1 cellular context compared by ENCODE assay signal in the genomic region with DNA sequence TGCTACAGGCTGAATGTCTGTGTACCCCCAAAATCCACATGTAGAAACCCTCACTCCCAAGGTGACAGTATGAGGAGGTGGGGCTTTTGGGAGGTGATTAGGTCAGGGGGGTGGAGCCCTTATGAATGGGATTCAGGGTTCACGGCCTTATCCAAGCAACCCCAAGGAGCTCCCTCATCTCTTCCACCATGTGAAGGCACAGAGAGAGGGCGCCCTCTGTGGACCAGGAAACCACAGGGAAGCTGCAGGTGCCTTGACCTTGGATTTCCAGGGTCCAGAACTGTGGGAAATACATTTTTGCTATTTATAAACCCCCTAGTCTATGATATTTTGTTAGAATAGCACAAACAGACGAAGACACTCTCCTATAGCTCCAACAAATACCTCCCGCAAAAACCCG.
TF ChIP-seq lines count a peak whose summit lies in the region.

No MANE protein-coding gene starts in this region.

TF ChIP-seq in WTC11, 78 proteins besides CTCF, POLR2A, EP300 and RAD21:
- TF ChIP-seq, protein P1, sequence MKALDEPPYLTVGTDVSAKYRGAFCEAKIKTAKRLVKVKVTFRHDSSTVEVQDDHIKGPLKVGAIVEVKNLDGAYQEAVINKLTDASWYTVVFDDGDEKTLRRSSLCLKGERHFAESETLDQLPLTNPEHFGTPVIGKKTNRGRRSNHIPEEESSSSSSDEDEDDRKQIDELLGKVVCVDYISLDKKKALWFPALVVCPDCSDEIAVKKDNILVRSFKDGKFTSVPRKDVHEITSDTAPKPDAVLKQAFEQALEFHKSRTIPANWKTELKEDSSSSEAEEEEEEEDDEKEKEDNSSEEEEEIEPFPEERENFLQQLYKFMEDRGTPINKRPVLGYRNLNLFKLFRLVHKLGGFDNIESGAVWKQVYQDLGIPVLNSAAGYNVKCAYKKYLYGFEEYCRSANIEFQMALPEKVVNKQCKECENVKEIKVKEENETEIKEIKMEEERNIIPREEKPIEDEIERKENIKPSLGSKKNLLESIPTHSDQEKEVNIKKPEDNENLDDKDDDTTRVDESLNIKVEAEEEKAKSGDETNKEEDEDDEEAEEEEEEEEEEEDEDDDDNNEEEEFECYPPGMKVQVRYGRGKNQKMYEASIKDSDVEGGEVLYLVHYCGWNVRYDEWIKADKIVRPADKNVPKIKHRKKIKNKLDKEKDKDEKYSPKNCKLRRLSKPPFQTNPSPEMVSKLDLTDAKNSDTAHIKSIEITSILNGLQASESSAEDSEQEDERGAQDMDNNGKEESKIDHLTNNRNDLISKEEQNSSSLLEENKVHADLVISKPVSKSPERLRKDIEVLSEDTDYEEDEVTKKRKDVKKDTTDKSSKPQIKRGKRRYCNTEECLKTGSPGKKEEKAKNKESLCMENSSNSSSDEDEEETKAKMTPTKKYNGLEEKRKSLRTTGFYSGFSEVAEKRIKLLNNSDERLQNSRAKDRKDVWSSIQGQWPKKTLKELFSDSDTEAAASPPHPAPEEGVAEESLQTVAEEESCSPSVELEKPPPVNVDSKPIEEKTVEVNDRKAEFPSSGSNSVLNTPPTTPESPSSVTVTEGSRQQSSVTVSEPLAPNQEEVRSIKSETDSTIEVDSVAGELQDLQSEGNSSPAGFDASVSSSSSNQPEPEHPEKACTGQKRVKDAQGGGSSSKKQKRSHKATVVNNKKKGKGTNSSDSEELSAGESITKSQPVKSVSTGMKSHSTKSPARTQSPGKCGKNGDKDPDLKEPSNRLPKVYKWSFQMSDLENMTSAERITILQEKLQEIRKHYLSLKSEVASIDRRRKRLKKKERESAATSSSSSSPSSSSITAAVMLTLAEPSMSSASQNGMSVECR (CRISPR knock-in tag; IDR thresholded peaks at IDR 0.05; ENCODE audit: borderline replicate concordance): no peak
- no peak for TF ChIP-seq EMX1 (CRISPR knock-in tag; IDR thresholded peaks at IDR 0.05)
- no peak for TF ChIP-seq ELF4 (CRISPR knock-in tag; IDR thresholded peaks at IDR 0.05; ENCODE audit: low read depth)
- TF ChIP-seq CDX4 (CRISPR knock-in tag; IDR thresholded peaks at IDR 0.05; ENCODE audit: borderline replicate concordance): no peak
- no peak for TF ChIP-seq NR1H2 (CRISPR knock-in tag; IDR thresholded peaks at IDR 0.05)
- TF ChIP-seq FOXK1 (CRISPR knock-in tag; IDR thresholded peaks at IDR 0.05): no peak
- TF ChIP-seq HMGA2 (CRISPR knock-in tag; IDR thresholded peaks at IDR 0.05): no peak
- TF ChIP-seq ZBTB21 (CRISPR knock-in tag; IDR thresholded peaks at IDR 0.05; ENCODE audit: borderline replicate concordance): no peak
- no peak for TF ChIP-seq ATF6 (CRISPR knock-in tag; IDR thresholded peaks at IDR 0.05)
- no peak for TF ChIP-seq MAX (CRISPR knock-in tag; IDR thresholded peaks at IDR 0.05)
- TF ChIP-seq, protein P2, sequence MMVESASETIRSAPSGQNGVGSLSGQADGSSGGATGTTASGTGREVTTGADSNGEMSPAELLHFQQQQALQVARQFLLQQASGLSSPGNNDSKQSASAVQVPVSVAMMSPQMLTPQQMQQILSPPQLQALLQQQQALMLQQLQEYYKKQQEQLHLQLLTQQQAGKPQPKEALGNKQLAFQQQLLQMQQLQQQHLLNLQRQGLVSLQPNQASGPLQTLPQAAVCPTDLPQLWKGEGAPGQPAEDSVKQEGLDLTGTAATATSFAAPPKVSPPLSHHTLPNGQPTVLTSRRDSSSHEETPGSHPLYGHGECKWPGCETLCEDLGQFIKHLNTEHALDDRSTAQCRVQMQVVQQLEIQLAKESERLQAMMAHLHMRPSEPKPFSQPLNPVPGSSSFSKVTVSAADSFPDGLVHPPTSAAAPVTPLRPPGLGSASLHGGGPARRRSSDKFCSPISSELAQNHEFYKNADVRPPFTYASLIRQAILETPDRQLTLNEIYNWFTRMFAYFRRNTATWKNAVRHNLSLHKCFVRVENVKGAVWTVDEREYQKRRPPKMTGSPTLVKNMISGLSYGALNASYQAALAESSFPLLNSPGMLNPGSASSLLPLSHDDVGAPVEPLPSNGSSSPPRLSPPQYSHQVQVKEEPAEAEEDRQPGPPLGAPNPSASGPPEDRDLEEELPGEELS (CRISPR knock-in tag; IDR thresholded peaks at IDR 0.05): no peak
- TF ChIP-seq ZNF671 (CRISPR knock-in tag; IDR thresholded peaks at IDR 0.05): no peak
- TF ChIP-seq, protein P3, sequence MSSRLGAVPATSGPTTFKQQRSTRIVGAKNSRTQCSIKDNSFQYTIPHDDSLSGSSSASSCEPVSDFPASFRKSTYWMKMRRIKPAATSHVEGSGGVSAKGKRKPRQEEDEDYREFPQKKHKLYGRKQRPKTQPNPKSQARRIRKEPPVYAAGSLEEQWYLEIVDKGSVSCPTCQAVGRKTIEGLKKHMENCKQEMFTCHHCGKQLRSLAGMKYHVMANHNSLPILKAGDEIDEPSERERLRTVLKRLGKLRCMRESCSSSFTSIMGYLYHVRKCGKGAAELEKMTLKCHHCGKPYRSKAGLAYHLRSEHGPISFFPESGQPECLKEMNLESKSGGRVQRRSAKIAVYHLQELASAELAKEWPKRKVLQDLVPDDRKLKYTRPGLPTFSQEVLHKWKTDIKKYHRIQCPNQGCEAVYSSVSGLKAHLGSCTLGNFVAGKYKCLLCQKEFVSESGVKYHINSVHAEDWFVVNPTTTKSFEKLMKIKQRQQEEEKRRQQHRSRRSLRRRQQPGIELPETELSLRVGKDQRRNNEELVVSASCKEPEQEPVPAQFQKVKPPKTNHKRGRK (CRISPR knock-in tag; IDR thresholded peaks at IDR 0.05; ENCODE audit: borderline replicate concordance): no peak
- TF ChIP-seq OVOL2 (CRISPR knock-in tag; IDR thresholded peaks at IDR 0.05; ENCODE audit: borderline replicate concordance): no peak
- TF ChIP-seq NFATC4 (CRISPR knock-in tag; IDR thresholded peaks at IDR 0.05): no peak
